ENCODE assay signal across 8 cellular contexts in genomic region chr22:23070418-23071162, GRCh38. TPM values are rescaled to one million over a fixed set of nuclear protein-coding genes. Genes with fewer than 3 reads are reported as not detected.
DNase-seq lines count a peak whose midpoint lies in the region; ATAC-seq and TF ChIP-seq lines count a peak whose summit lies in the region.

TSS of gene GNAZ (plus strand) at chr22:23070519. CDS start at chr22:23095696, 25,177 bp downstream.

- intact Hi-C loops in colonic mucosa (cut with DNase I) (no loop called here), lower lobe of right lung (cut with DNase I) (no loop called here)

- H3K27me3 ChIP-seq in colonic mucosa = peaks cover 8% of the 10 kb centered on the region
- peaks cover 19% of the 10 kb centered on the region for H3K27me3 ChIP-seq in lower lobe of right lung (ENCODE audit: low read depth)
- H3K27me3 ChIP-seq in stomach smooth muscle (ENCODE audit: control insufficient read depth in 1 of 2, insufficient read depth in 2 of 2, low read length in 2 of 2) = no peaks in the 10 kb centered on the region

- H3K9me3 ChIP-seq in colonic mucosa (no peaks in the 10 kb centered on the region), lower lobe of right lung (no peaks in the 10 kb centered on the region), stomach smooth muscle (ENCODE audit: control insufficient read depth in 2 of 2, low read length in 2 of 2) (no peaks in the 10 kb centered on the region)

- H3K27ac ChIP-seq in colonic mucosa (no peak within 1 kb of the TSS), lower lobe of right lung (no peak within 1 kb of the TSS), stomach smooth muscle (ENCODE audit: low read length) (peak within 1 kb of the TSS; percentile 41)

- H3K36me3 ChIP-seq in colonic mucosa (no peaks in the 10 kb centered on the region), lower lobe of right lung (no peaks in the 10 kb centered on the region), stomach smooth muscle (ENCODE audit: control insufficient read depth in 2 of 2, insufficient read depth in 2 of 2, low read length in 2 of 2) (no peaks in the 10 kb centered on the region)

- H3K9ac ChIP-seq in colonic mucosa (ENCODE audit: low read depth in 2 of 2, low read length in 2 of 2) = peak within 1 kb of the TSS in 1 of 2 donors; percentile 63
- peak within 1 kb of the TSS; percentile 67 to 71 for H3K9ac ChIP-seq in stomach smooth muscle (ENCODE audit: low read length in 2 of 2)

- DNase-seq in GM12864 (ENCODE audit: low read depth) (no peak), colonic mucosa (no peak), lower lobe of right lung (peak; percentile 52), NCI-H1092 treated with DMSO at 0.1 percent for 48 hours (lab: John Stamatoyannopoulos, UW) (no peak), A172 (ENCODE audit: low spot score) (no peak)

- TF ChIP-seq CTCF in GM12864 (IDR thresholded peaks at IDR 0.05; ENCODE audit: low read depth, low read length, missing control alignments) = no peak
- no peak for TF ChIP-seq CTCF in colonic mucosa (IDR thresholded peaks at IDR 0.05)
- no peak for TF ChIP-seq CTCF in lower lobe of right lung (IDR thresholded peaks at IDR 0.05)

- peak within 1 kb of the TSS; percentile 49 for H3K4me3 ChIP-seq in GM12864 (ENCODE audit: low read depth, low read length)
- H3K4me3 ChIP-seq in colonic mucosa = peak within 1 kb of the TSS; percentile 50
- H3K4me3 ChIP-seq in lower lobe of right lung = peak within 1 kb of the TSS; percentile 73
- H3K4me3 ChIP-seq in stomach smooth muscle (ENCODE audit: low read length in 2 of 2) = peak within 1 kb of the TSS; percentile 81 to 84

- no peaks in the 10 kb centered on the region for H3K4me1 ChIP-seq in colonic mucosa
- H3K4me1 ChIP-seq in lower lobe of right lung = peaks cover 16% of the 10 kb centered on the region
- peaks cover 31% of the 10 kb centered on the region for H3K4me1 ChIP-seq in stomach smooth muscle (ENCODE audit: control insufficient read depth, insufficient read depth, low read length)

- ATAC-seq in HG02642 (IDR thresholded peaks at IDR 0.05; ENCODE audit: poor library complexity, unreplicated experiment) = peak; percentile 16
- peak; percentile 56 for ATAC-seq in SK-N-SH treated with all-trans-retinoic acid at 6 μM for 48 hours
- peak; percentile 1 to 22 for ATAC-seq in lower lobe of right lung

TF ChIP-seq in SK-N-SH treated with all-trans-retinoic acid at 6 μM for 48 hours, 23 proteins besides CTCF, POLR2A, EP300 and RAD21:
- no peak for TF ChIP-seq PATZ1 (CRISPR knock-in tag; IDR thresholded peaks at IDR 0.05; ENCODE audit: borderline replicate concordance)

RNA-seq across cellular contexts. Expression of gene GNAZ, which starts in this region (rescaled TPM):
- total RNA-seq in colonic mucosa (1 to 10 TPM; 1.2 to 2.5 TPM), lower lobe of right lung (2.4 TPM)
- 8.5 and 8.8 TPM in 2 replicates for total RNA-seq in A172 (2014; rRNA removed; shearing (Covaris generic))
